In genomic region chr4:91025240-91026173, GRCh38 we compare ENCODE assay signal across 1 cellular context.
TF ChIP-seq lines count a peak whose summit lies in the region.

No MANE protein-coding gene starts in this region.

TF ChIP-seq in HCT116, 20 proteins besides CTCF, POLR2A, EP300 and RAD21 (continued from another document):
- TF ChIP-seq JUND (IDR thresholded peaks at IDR 0.05) (no peak), EZH2 (IDR thresholded peaks at IDR 0.05) (no peak), CBX3 (IDR thresholded peaks at IDR 0.05; ENCODE audit: low read depth) (no peak), TCF7L2 (IDR thresholded peaks at IDR 0.05; ENCODE audit: borderline replicate concordance, extremely low read depth, insufficient read depth, insufficient read length) (no peak), REST (IDR thresholded peaks at IDR 0.05; ENCODE audit: low read depth) (no peak), YY1 (IDR thresholded peaks at IDR 0.05; ENCODE audit: extremely low read depth, insufficient replicate concordance, low read depth, low read length) (no peak), POLR2AphosphoS5 (IDR thresholded peaks at IDR 0.05; ENCODE audit: low read depth, low read length) (no peak)
